1 cellular context compared by ENCODE assay signal in genomic region chr11:57406337-57406904, GRCh38.
A peak's percentile ranks its signal among the peaks of the same experiment; 100 is the strongest.
TF ChIP-seq lines count a peak whose summit lies in the region.

No MANE protein-coding gene starts in this region.

TF ChIP-seq in GM12878, 131 proteins besides CTCF, POLR2A, EP300 and RAD21 (continued from another document):
- no peak for TF ChIP-seq BCLAF1 (IDR thresholded peaks at IDR 0.05)
- TF ChIP-seq JUND (IDR thresholded peaks at IDR 0.05; ENCODE audit: low read depth, low read length): no peak
- peak; percentile 69; the same call in 1 of the 2 replicates for TF ChIP-seq NFIC (IDR thresholded peaks at IDR 0.05; ENCODE audit: low read depth, low read length)
- TF ChIP-seq MEF2A (IDR thresholded peaks at IDR 0.05; ENCODE audit: insufficient read depth, low read depth, low read length): 0 out of 2 replicates have a peak, but pooled peaks have one; percentile 32
- peak; percentile 10 for TF ChIP-seq CUX1 (IDR thresholded peaks at IDR 0.05; ENCODE audit: insufficient replicate concordance, low read depth, low read length)
- 0 out of 2 replicates have a peak, but pooled peaks have one; percentile 8 for TF ChIP-seq YY1 (IDR thresholded peaks at IDR 0.05; ENCODE audit: low read depth, low read length)
- peak; percentile 79 for TF ChIP-seq ATF7 (IDR thresholded peaks at IDR 0.05; ENCODE audit: low read depth)
- no peak for TF ChIP-seq ELK1 (IDR thresholded peaks at IDR 0.05; ENCODE audit: low read depth, low read length)
- TF ChIP-seq ZNF207 (IDR thresholded peaks at IDR 0.05; ENCODE audit: borderline replicate concordance): no peak
- peak; percentile 70 for TF ChIP-seq CREM (IDR thresholded peaks at IDR 0.05; ENCODE audit: low read depth)
- no peak for TF ChIP-seq SUZ12 (IDR thresholded peaks at IDR 0.05; ENCODE audit: unreplicated experiment)
- TF ChIP-seq BCL3 (IDR thresholded peaks at IDR 0.05; ENCODE audit: borderline replicate concordance, insufficient read depth, low read depth, low read length, poor library complexity, severe bottlenecking): peak; percentile 59
- no peak for TF ChIP-seq SREBF2 (IDR thresholded peaks at IDR 0.05; ENCODE audit: low read length)
- peak; percentile 71 for TF ChIP-seq ZNF24 (IDR thresholded peaks at IDR 0.05)
- 0 out of 2 replicates have a peak, but pooled peaks have one; percentile 55 for TF ChIP-seq IRF4 (IDR thresholded peaks at IDR 0.05; ENCODE audit: low read depth, low read length)
- TF ChIP-seq NR2C2 (IDR thresholded peaks at IDR 0.05; ENCODE audit: borderline replicate concordance, control insufficient read depth, insufficient read length, low read depth): no peak
- peak; percentile 64; the same call in 1 of the 2 replicates for TF ChIP-seq BACH1 (IDR thresholded peaks at IDR 0.05; ENCODE audit: borderline replicate concordance)
- peak; percentile 76 for TF ChIP-seq JUNB (IDR thresholded peaks at IDR 0.05)
- peak; percentile 27; the same call in 1 of the 2 replicates for TF ChIP-seq CBX5 (IDR thresholded peaks at IDR 0.05; ENCODE audit: low read depth)
- TF ChIP-seq IKZF2 (IDR thresholded peaks at IDR 0.05): peak; percentile 91 to 93
- 0 out of 2 replicates have a peak, but pooled peaks have one; percentile 41 for TF ChIP-seq POLR2AphosphoS2 (IDR thresholded peaks at IDR 0.05; ENCODE audit: low read depth, low read length)
- peak; percentile 82 for TF ChIP-seq FOXM1 (IDR thresholded peaks at IDR 0.05; ENCODE audit: low read depth, low read length)
- TF ChIP-seq ETV6 (conservative IDR thresholded peaks at IDR 0.05 in 1 of 2, IDR thresholded peaks at IDR 0.05 in 1 of 2; ENCODE audit: borderline replicate concordance in 1 of 2, low read depth in 1 of 2): peak in 1 of 2 experiments; percentile 60; a peak in 1 of 4 replicates
- no peak; the same call in 1 of the 2 replicates for TF ChIP-seq TARDBP (IDR thresholded peaks at IDR 0.05; ENCODE audit: borderline replicate concordance)
- no peak for TF ChIP-seq NR2C1 (IDR thresholded peaks at IDR 0.05)
- TF ChIP-seq TCF7 (IDR thresholded peaks at IDR 0.05; ENCODE audit: borderline replicate concordance): no peak
- TF ChIP-seq GATAD2B (conservative IDR thresholded peaks at IDR 0.05; ENCODE audit: low read depth): 0 out of 2 replicates have a peak, but pooled peaks have one; percentile 37
- TF ChIP-seq NBN (IDR thresholded peaks at IDR 0.05): 0 out of 2 replicates have a peak, but pooled peaks have one; percentile 26
- TF ChIP-seq DPF2 (IDR thresholded peaks at IDR 0.05): peak; percentile 70
- TF ChIP-seq IRF5 (IDR thresholded peaks at IDR 0.05; ENCODE audit: borderline replicate concordance): no peak
- TF ChIP-seq PAX5 (IDR thresholded peaks at IDR 0.05; ENCODE audit: borderline replicate concordance, low read depth, low read length): peak; percentile 56; the same call in 1 of the 2 replicates
- TF ChIP-seq BRCA1 (IDR thresholded peaks at IDR 0.05; ENCODE audit: low read depth, low read length): no peak
- no peak for TF ChIP-seq ZNF384 (IDR thresholded peaks at IDR 0.05; ENCODE audit: borderline replicate concordance, low read depth, low read length)
- no peak for TF ChIP-seq MYC (IDR thresholded peaks at IDR 0.05; ENCODE audit: insufficient read depth, insufficient read length, insufficient replicate concordance, low read length, severe bottlenecking)
- peak; percentile 65; the same call in 1 of the 3 replicates for TF ChIP-seq POU2F2 (IDR thresholded peaks at IDR 0.05; ENCODE audit: borderline replicate concordance, low read depth, low read length)
- no peak for TF ChIP-seq SMAD5 (IDR thresholded peaks at IDR 0.05; ENCODE audit: low read depth)
- TF ChIP-seq MTA2 (IDR thresholded peaks at IDR 0.05; ENCODE audit: low read depth): peak; percentile 78
- TF ChIP-seq ATF2 (IDR thresholded peaks at IDR 0.05; ENCODE audit: low read length): peak; percentile 71
- TF ChIP-seq PAX8 (IDR thresholded peaks at IDR 0.05): no peak
